In the genomic region with DNA sequence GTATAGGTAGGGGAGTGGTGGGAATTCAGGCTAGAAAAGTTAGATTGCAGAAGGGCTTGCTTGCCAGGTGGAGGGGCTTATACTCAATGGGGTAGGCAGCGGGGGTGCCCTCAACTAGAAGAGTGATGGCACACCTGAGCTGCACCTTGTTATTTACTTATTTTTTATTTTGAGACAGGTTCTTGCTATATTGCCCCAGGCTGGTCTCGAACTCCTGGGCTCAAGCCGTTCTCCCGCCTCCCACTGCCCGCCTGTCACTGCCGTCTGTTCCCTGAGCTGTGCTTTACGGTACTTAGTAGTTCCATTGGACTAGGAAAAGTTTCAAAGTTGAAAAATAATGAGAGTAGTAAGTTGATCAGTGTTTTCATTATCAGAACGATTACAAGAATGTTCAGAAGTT, we compare ENCODE assay signal across 9 cellular contexts. TPM values are rescaled to one million over a fixed set of nuclear protein-coding genes. Genes with fewer than 3 reads are reported as not detected.
A peak's percentile ranks its signal among the peaks of the same experiment; 100 is the strongest.
DNase-seq lines count a peak whose midpoint lies in the region; ATAC-seq and TF ChIP-seq lines count a peak whose summit lies in the region.
"Had no signal": no experiment of that assay in that cellular context is flagged by ENCODE, and none has a peak within 500 bp of the region (broad histone marks: within the 10 kb centered on the region; RNA-seq: fewer than 3 reads in every experiment).

No MANE protein-coding gene starts in this region.

- no peaks in the 10 kb centered on the region for H3K9me3 Mint-ChIP-seq in stimulated activated effector memory CD8-positive, alpha-beta T cell treated with anti-CD3 and anti-CD28 coated beads, Interleukin-12 subunit alpha, Interleukin-12 subunit beta, amount 100 ng/mL, for 72 hours

- H2AFZ ChIP-seq in hepatocyte: no peak overlapping the region

- H4K20me1 ChIP-seq in hepatocyte (ENCODE audit: insufficient read depth, poor library complexity, severe bottlenecking): peaks cover 61% of the 10 kb centered on the region

- H3K4me3 ChIP-seq in WI38 (ENCODE audit: low read depth, low read length) (peak overlapping the region; percentile 79), hepatocyte (peak overlapping the region; percentile 78)

- no peaks in the 10 kb centered on the region for H3K27me3 ChIP-seq in hepatocyte

- H3K9me2 ChIP-seq in hepatocyte (replicated peaks; ENCODE audit: insufficient read depth): no peaks in the 10 kb centered on the region

- TF ChIP-seq CTCF in WI38 (IDR thresholded peaks at IDR 0.05; ENCODE audit: low read depth, low read length) (no peak), hepatocyte (IDR thresholded peaks at IDR 0.05; ENCODE audit: poor library complexity) (no peak)

- peak overlapping the region; percentile 85 for H3K4me2 ChIP-seq in hepatocyte

- peak overlapping the region; percentile 100 for H3K27ac ChIP-seq in hepatocyte

- no peaks in the 10 kb centered on the region for H3K36me3 ChIP-seq in hepatocyte (replicated peaks; ENCODE audit: insufficient read depth, low read depth)

- H3K4me3 Mint-ChIP-seq in stimulated activated effector memory CD8-positive, alpha-beta T cell treated with anti-CD3 and anti-CD28 coated beads, Interleukin-12 subunit alpha, Interleukin-12 subunit beta, amount 100 ng/mL, for 72 hours: peak overlapping the region; percentile 89

- H3K4me1 ChIP-seq in hepatocyte (ENCODE audit: insufficient read depth): peaks cover 71% of the 10 kb centered on the region

- DNase-seq in DMS53 (lab: John Stamatoyannopoulos, UW) (peak; percentile 11), DMS53 treated with DMSO at 0.1 percent for 48 hours (lab: John Stamatoyannopoulos, UW; ENCODE audit: unreplicated experiment) (no peak), hepatocyte (ENCODE audit: low spot score) (no peak)
- no peak for DNase-seq in stimulated activated effector memory CD8-positive, alpha-beta T cell treated with anti-CD3 and anti-CD28 coated beads, Interleukin-12 subunit alpha, Interleukin-12 subunit beta, amount 100 ng/mL, for 72 hours (ENCODE audit: low spot score in 2 of 2)
- no peak for DNase-seq in stimulated activated CD4-positive, alpha-beta T cell treated with anti-CD3 and anti-CD28 coated beads, Interleukin-4, amount 100 ng/mL, for 4 hours
- DNase-seq: stimulated activated CD4-positive, alpha-beta T cell treated with anti-CD3 and anti-CD28 coated beads, Interleukin-4, amount 100 ng/mL, for 24 hours had no signal

- H3K36me3 Mint-ChIP-seq in stimulated activated effector memory CD8-positive, alpha-beta T cell treated with anti-CD3 and anti-CD28 coated beads, Interleukin-12 subunit alpha, Interleukin-12 subunit beta, amount 100 ng/mL, for 72 hours: peaks cover 61% of the 10 kb centered on the region

- no peak for ATAC-seq in stimulated activated effector memory CD8-positive, alpha-beta T cell treated with anti-CD3 and anti-CD28 coated beads, Interleukin-12 subunit alpha, Interleukin-12 subunit beta, amount 100 ng/mL, for 72 hours
- ATAC-seq in HG02885 (IDR thresholded peaks at IDR 0.05; ENCODE audit: poor library complexity, unreplicated experiment) (no peak), HG03460 (IDR thresholded peaks at IDR 0.05; ENCODE audit: unreplicated experiment) (no peak)

- 57% methylated on average over 8 of the region's 8 CpGs for WGBS in hepatocyte (ENCODE audit: low lambda C conversion rate, missing lambda C conversion rate)

- H3K27ac Mint-ChIP-seq in stimulated activated effector memory CD8-positive, alpha-beta T cell treated with anti-CD3 and anti-CD28 coated beads, Interleukin-12 subunit alpha, Interleukin-12 subunit beta, amount 100 ng/mL, for 72 hours: peak overlapping the region; percentile 83

- H3K4me1 Mint-ChIP-seq in stimulated activated effector memory CD8-positive, alpha-beta T cell treated with anti-CD3 and anti-CD28 coated beads, Interleukin-12 subunit alpha, Interleukin-12 subunit beta, amount 100 ng/mL, for 72 hours: peaks cover 44% of the 10 kb centered on the region

- H3K9me3 ChIP-seq in hepatocyte (ENCODE audit: low read depth): no peaks in the 10 kb centered on the region

- H3K79me2 ChIP-seq in hepatocyte: peaks cover 61% of the 10 kb centered on the region

RNA-seq across cellular contexts. Expression of a gene that starts 2.0 kb away (rescaled TPM):
- 71.7 and 74.0 TPM in 2 replicates for total RNA-seq in hepatocyte
- 28.4 and 31.5 TPM in 2 replicates for polyA plus RNA-seq in hepatocyte
